ENCODE assay signal across 8 cellular contexts in the genomic region with DNA sequence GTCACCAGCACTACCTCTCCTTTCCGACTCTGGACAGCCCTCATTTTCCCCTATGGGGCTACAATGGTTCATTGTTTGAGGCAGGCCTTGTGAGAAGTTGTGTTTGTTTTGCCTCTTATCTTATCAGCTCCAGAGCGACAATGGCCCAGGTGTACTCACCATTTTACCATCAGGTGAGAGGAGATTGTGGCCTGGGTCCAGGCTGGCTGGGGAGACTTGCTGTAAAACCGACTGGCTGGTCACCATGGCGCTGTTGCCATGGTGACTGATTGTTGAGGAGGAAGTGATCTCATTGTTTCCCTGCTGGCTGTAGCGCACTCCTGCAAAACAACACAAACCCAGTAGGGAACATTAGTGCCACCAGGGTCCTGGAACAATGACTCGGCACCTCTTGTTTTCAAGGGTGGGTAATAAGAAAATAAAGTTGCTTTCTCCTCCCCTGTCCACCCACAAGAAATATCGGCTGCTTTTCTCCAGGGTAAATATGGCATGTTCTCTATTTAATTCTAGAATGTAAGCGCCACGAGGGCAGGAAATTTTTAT. TPM values are rescaled to one million over a fixed set of nuclear protein-coding genes. Genes with fewer than 3 reads are reported as not detected.
DNase-seq lines count a peak whose midpoint lies in the region; ATAC-seq lines count a peak whose summit lies in the region.

No MANE protein-coding gene starts in this region.

- DNase-seq in NOMO-1 treated with DMSO at 0.1 percent for 48 hours (lab: John Stamatoyannopoulos, UW; ENCODE audit: unreplicated experiment) (peak; percentile 12), NOMO-1 (lab: John Stamatoyannopoulos, UW; ENCODE audit: unreplicated experiment in 2 of 2) (no peak), NCI-H774 (lab: John Stamatoyannopoulos, UW) (peak; percentile 97), fibroblast of the conjunctiva (ENCODE audit: low read depth) (peak; percentile 8), smooth muscle cell of the brain vasculature (ENCODE audit: low read depth, low spot score) (peak; percentile 46), occipital lobe (lab: John Stamatoyannopoulos, UW) (no peak), hippocampal formation (lab: John Stamatoyannopoulos, UW) (no peak)

- no peak for ATAC-seq in GM18498 (IDR thresholded peaks at IDR 0.05; ENCODE audit: unreplicated experiment)

RNA-seq across cellular contexts. Expression of a gene that starts 34.4 kb away (rescaled TPM):
- not detected for total RNA-seq in occipital lobe

Comparison
In these comparisons a context has a peak if more than half of its experiments do, and no peak if none do; other contexts are left out.
1. DNase-seq: peak in NOMO-1 treated with DMSO at 0.1 percent for 48 hours (single experiment), NCI-H774 (single experiment), fibroblast of the conjunctiva (single experiment) and smooth muscle cell of the brain vasculature (single experiment); none in NOMO-1 (0 of 2), occipital lobe (single experiment) and hippocampal formation (0 of 2).